23 cellular contexts compared by ENCODE assay signal in the genomic region with DNA sequence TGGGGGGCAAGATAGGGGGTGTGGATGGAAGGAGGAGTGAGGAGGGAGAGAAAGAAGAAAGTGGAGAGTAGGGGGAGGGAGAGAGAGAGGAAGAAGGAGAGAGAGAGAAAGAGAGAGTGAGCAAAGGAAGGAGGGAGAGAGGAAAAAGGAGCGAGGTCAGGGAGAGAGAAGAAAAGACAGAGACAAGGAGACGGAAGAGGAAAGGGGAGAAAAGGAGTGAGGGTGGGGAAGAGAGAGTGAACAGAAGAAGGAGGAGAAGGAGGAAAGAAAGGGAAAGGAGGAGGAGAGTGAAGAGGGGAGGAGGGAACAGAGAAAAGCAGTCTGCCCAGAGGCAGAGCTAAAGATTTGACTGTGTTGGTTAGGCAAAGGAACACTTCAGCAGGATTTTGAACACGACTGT.
"Had no signal": no experiment of that assay in that cellular context is flagged by ENCODE, and none has a peak within 500 bp of the region (broad histone marks: within the 10 kb centered on the region; RNA-seq: fewer than 3 reads in every experiment).

No MANE protein-coding gene starts in this region.

- ATAC-seq: esophagus mucosa, heart right ventricle, left lobe of liver, psoas muscle, upper lobe of right lung had no signal

- H3K27me3 Mint-ChIP-seq: naive B cell had no signal

- H3K27ac ChIP-seq: heart right ventricle, parathyroid adenoma, psoas muscle, sigmoid colon, skin epidermis, testis, tibial nerve, upper lobe of right lung, vagina had no signal

- H3K79me2 ChIP-seq: parathyroid adenoma had no signal

- H3K9me3 ChIP-seq: heart right ventricle, psoas muscle, sigmoid colon, testis, tibial nerve, upper lobe of right lung, vagina had no signal

- H2AFZ ChIP-seq: parathyroid adenoma had no signal

- DNase-seq: cortex of kidney; effector memory CD4-positive, alpha-beta T cell; heart right ventricle; islet precursor cell; midbrain; naive B cell; nephron progenitor cell; psoas muscle; retina; sigmoid colon; stimulated activated CD4-positive, alpha-beta T cell treated with anti-CD3 and anti-CD28 coated beads, Interleukin-2, amount 100 ng/mL, for 24 hours; stimulated activated CD4-positive, alpha-beta T cell treated with anti-CD3 and anti-CD28 coated beads, Interleukin-4, amount 100 ng/mL, for 4 hours; stimulated activated naive CD4-positive, alpha-beta T cell treated with Interleukin-2 at 50 U/mL for 16 hours; testis; upper lobe of right lung had no signal

- H3K9ac ChIP-seq: parathyroid adenoma had no signal

- FAIRE-seq: endometrium, frontal cortex had no signal

- H3K4me1 Mint-ChIP-seq: naive B cell had no signal

- H3K27me3 ChIP-seq: sigmoid colon, testis, tibial nerve, upper lobe of right lung, vagina had no signal

- H3K36me3 Mint-ChIP-seq: naive B cell had no signal

- H3K4me3 ChIP-seq: heart right ventricle, psoas muscle, sigmoid colon, skin epidermis, testis, tibial nerve, upper lobe of right lung, vagina had no signal

- H3K36me3 ChIP-seq: heart right ventricle, sigmoid colon, tibial nerve, upper lobe of right lung, vagina had no signal

- H3K4me3 Mint-ChIP-seq: naive B cell, nephron progenitor cell had no signal

- H3K4me1 ChIP-seq: parathyroid adenoma, psoas muscle, sigmoid colon, testis, tibial nerve, upper lobe of right lung, vagina had no signal
